Comparison of ENCODE assay signal across 1 cellular context in the genomic region with DNA sequence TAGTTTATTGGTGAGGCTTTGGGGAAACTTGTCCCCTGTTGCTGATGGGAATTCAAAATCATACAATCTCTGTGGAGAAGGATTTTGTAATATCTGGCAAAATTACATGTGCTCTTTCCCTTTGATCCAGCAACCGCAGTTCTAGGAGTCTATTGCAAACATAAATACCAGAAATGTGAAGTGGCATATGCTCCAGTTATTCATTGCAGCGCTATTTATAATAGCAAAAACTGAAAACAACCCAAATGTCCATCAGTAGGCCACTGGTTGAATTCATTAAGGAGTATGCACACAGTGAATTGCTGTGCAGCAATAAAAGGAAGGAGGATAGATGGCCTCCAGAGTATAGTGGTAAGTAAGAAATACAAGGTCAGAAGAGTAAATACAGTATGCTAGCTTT.
TF ChIP-seq lines count a peak whose summit lies in the region.

No MANE protein-coding gene starts in this region.

TF ChIP-seq in HCT116, 20 proteins besides CTCF, POLR2A, EP300 and RAD21:
- TF ChIP-seq CEBPB (IDR thresholded peaks at IDR 0.05; ENCODE audit: low read depth) (no peak), MAX (IDR thresholded peaks at IDR 0.05) (no peak), EZH2 (IDR thresholded peaks at IDR 0.05) (no peak)
- TF ChIP-seq, protein P1, sequence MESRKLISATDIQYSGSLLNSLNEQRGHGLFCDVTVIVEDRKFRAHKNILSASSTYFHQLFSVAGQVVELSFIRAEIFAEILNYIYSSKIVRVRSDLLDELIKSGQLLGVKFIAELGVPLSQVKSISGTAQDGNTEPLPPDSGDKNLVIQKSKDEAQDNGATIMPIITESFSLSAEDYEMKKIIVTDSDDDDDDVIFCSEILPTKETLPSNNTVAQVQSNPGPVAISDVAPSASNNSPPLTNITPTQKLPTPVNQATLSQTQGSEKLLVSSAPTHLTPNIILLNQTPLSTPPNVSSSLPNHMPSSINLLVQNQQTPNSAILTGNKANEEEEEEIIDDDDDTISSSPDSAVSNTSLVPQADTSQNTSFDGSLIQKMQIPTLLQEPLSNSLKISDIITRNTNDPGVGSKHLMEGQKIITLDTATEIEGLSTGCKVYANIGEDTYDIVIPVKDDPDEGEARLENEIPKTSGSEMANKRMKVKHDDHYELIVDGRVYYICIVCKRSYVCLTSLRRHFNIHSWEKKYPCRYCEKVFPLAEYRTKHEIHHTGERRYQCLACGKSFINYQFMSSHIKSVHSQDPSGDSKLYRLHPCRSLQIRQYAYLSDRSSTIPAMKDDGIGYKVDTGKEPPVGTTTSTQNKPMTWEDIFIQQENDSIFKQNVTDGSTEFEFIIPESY (IDR thresholded peaks at IDR 0.05; ENCODE audit: extremely low read depth, insufficient replicate concordance, low read length) = no peak
